ENCODE assay signal across 19 cellular contexts in the genomic region with DNA sequence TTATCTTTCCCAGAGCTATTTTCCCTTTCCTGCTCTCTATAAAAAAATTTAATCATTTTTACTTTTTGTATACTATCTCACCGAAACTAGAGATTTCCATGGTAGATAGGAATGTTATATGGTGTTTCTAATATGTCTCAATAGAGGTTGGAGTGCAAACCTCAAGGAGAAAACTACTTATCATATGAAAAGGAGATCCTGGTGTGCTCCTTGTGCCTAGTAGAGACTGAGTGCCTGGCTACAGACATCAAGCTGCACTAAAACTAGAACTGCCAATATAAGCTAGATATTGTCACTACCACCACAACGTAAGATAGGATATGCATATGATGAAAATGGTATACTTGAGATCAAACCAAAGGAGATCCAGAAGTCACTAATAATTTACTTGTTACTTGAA.
DNase-seq lines count a peak whose midpoint lies in the region; ATAC-seq, FAIRE-seq and TF ChIP-seq lines count a peak whose summit lies in the region.
"Had no signal": no experiment of that assay in that cellular context is flagged by ENCODE, and none has a peak within 500 bp of the region (broad histone marks: within the 10 kb centered on the region; RNA-seq: fewer than 3 reads in every experiment).

No MANE protein-coding gene starts in this region.

- H3K4me1 ChIP-seq in BLaER1 treated with 17β-estradiol and CSF1 and Interleukin-3, amounts not matched to agents 10 nM and 100 nM = peaks cover 0 to 16% (median 8%) of the 10 kb centered on the region in 10 experiments; a peak in 12 of 20 replicates
- H3K4me1 ChIP-seq in Loucy (ENCODE audit: insufficient read depth, low read length, poor library complexity, severe bottlenecking) (peaks cover 20% of the 10 kb centered on the region), K562 (replicated peaks in 1 of 2; ENCODE audit: control insufficient read depth in 2 of 2, insufficient read depth in 2 of 2, low read length in 2 of 2) (no peaks in the 10 kb centered on the region), Caco-2 (no peaks in the 10 kb centered on the region), lower lobe of right lung (no peaks in the 10 kb centered on the region)
- H3K4me1 ChIP-seq: Peyer's patch, SJCRH30 had no signal

- TF ChIP-seq POLR2A in K562 (conservative IDR thresholded peaks at IDR 0.05) = no peak

- 41% methylated on average over 2 of the region's 2 CpGs for WGBS in K562 (ENCODE audit: insufficient coverage, low coverage, missing lambda C conversion rate)

- H3K36me3 ChIP-seq in BLaER1 treated with 17β-estradiol and CSF1 and Interleukin-3, amounts not matched to agents 10 nM and 100 nM = no peaks in the 10 kb centered on the region
- H3K36me3 ChIP-seq in Loucy (ENCODE audit: insufficient read depth, low read length) (no peaks in the 10 kb centered on the region), K562 (ENCODE audit: control insufficient read depth, insufficient read depth, low read length) (no peaks in the 10 kb centered on the region), Caco-2 (ENCODE audit: control insufficient read depth, insufficient read depth, low read length) (no peaks in the 10 kb centered on the region), lower lobe of right lung (no peaks in the 10 kb centered on the region)
- H3K36me3 ChIP-seq: Peyer's patch, SJCRH30 had no signal

- no peak for TF ChIP-seq EP300 in K562 (IDR thresholded peaks at IDR 0.05; ENCODE audit: low read length)

- in situ Hi-C loops in K562 (cut with MboI) = no loop called here

- H3F3A ChIP-seq in Loucy (ENCODE audit: low read depth) = no peaks in the 10 kb centered on the region

- no peak overlapping the region for H3K4me3 ChIP-seq in BLaER1 treated with 17β-estradiol and CSF1 and Interleukin-3, amounts not matched to agents 10 nM and 100 nM
- H3K4me3 ChIP-seq in Loucy (ENCODE audit: low read length, poor library complexity, severe bottlenecking) = peak overlapping the region; percentile 14
- no peak overlapping the region for H3K4me3 ChIP-seq in K562
- H3K4me3 ChIP-seq in Caco-2 (ENCODE audit: low read depth, low read length) = no peak overlapping the region
- H3K4me3 ChIP-seq in lower lobe of right lung = no peak overlapping the region
- H3K4me3 ChIP-seq: Peyer's patch, SJCRH30 had no signal

- H3K27ac Mint-ChIP-seq in osteocyte (ENCODE audit: unreplicated experiment) = peak overlapping the region; percentile 83
- H3K27ac Mint-ChIP-seq in Calu3 (ENCODE audit: unreplicated experiment) = no peak overlapping the region
- no peak overlapping the region for H3K27ac Mint-ChIP-seq in Caco-2 (ENCODE audit: unreplicated experiment)
- H3K27ac Mint-ChIP-seq: CD4-positive, alpha-beta T cell had no signal

- DNase-seq in K562 (ENCODE audit: extremely low read depth in 1 of 4, low spot score in 3 of 4) = no peak
- no peak for DNase-seq in osteocyte (ENCODE audit: extremely low spot score, unreplicated experiment)
- DNase-seq in Calu3 = no peak
- DNase-seq in Caco-2 = no peak
- no peak for DNase-seq in lower lobe of right lung
- DNase-seq: CD4-positive, alpha-beta T cell; DMS153; NCI-H1092 treated with DMSO at 0.1 percent for 48 hours; NCI-H146; NCI-H2029; NCI-H2227 treated with DMSO at 0.1 percent for 48 hours; NCI-H774; NK-92 treated with Interleukin-12 subunit alpha and Interleukin-12 subunit beta, amount 100 ng/mL, for 24 hours; Peyer's patch; SJCRH30; T-helper 1 cell had no signal

- BruUV-seq in K562 (replicated peaks; lab: Mats Ljungman, UMichigan) (no TSS peak), Calu3 (replicated peaks; lab: Mats Ljungman, UMichigan) (no TSS peak), Caco-2 (replicated peaks; lab: Mats Ljungman, UMichigan) (no TSS peak)

- POLR2A ChIA-PET in K562 (lab: Yijun Ruan, JAX) = no interaction called here
- POLR2A ChIA-PET in Caco-2 (lab: Charles Lee) = no interaction called here

- no peaks in the 10 kb centered on the region for H3K27me3 ChIP-seq in BLaER1 treated with 17β-estradiol and CSF1 and Interleukin-3, amounts not matched to agents 10 nM and 100 nM
- H3K27me3 ChIP-seq in Loucy (ENCODE audit: insufficient read depth, low read length, poor library complexity, severe bottlenecking) = no peaks in the 10 kb centered on the region
- H3K27me3 ChIP-seq in K562 (ENCODE audit: control insufficient read depth in 2 of 2, insufficient read depth in 2 of 2, low read length in 2 of 2) = no peaks in the 10 kb centered on the region
- H3K27me3 ChIP-seq in Caco-2 (replicated peaks; ENCODE audit: control insufficient read depth, insufficient read depth, low read length) = no peaks in the 10 kb centered on the region
- H3K27me3 ChIP-seq in lower lobe of right lung (ENCODE audit: low read depth) = no peaks in the 10 kb centered on the region
- H3K27me3 ChIP-seq: Peyer's patch, SJCRH30 had no signal

- intact Hi-C loops in K562 (cut with micrococcal nuclease) (loop anchor here (5.0 kb wide), 1 partner anchor 222 kb away; no protein-coding TSS in a partner anchor), Calu3 (cut with micrococcal nuclease; ENCODE audit: unreplicated experiment) (no loop called here), Caco-2 (cut with micrococcal nuclease; ENCODE audit: unreplicated experiment) (no loop called here), lower lobe of right lung (cut with DNase I) (no loop called here)

- TF ChIP-seq RAD21 in K562 (CRISPR knock-in tag; conservative IDR thresholded peaks at IDR 0.05 in 1 of 2, IDR thresholded peaks at IDR 0.05 in 1 of 2) = no peak

- H2AFZ ChIP-seq in Loucy (ENCODE audit: low read length) = 0 out of 2 replicates have a peak overlapping the region, but pooled peaks have one; percentile 7
- H2AFZ ChIP-seq in K562 (ENCODE audit: low read depth, low read length) = peak overlapping the region; percentile 62

- H3K36me3 Mint-ChIP-seq in osteocyte (ENCODE audit: unreplicated experiment) (peaks cover 6% of the 10 kb centered on the region), Calu3 (ENCODE audit: insufficient read depth, unreplicated experiment) (no peaks in the 10 kb centered on the region), Caco-2 (ENCODE audit: insufficient read depth, unreplicated experiment) (no peaks in the 10 kb centered on the region)

- TF ChIP-seq CTCF in Loucy (conservative IDR thresholded peaks at IDR 0.05; ENCODE audit: low read length) = no peak
- TF ChIP-seq CTCF in K562 (IDR thresholded peaks at IDR 0.05 in 2 of 3, conservative IDR thresholded peaks at IDR 0.05 in 1 of 3; ENCODE audit: insufficient read depth in 2 of 3, low read depth in 1 of 3, low read length in 3 of 3) = no peak
- no peak for TF ChIP-seq CTCF in osteocyte (IDR thresholded peaks at IDR 0.05)
- no peak for TF ChIP-seq CTCF in Calu3 (IDR thresholded peaks at IDR 0.05; ENCODE audit: unreplicated experiment)
- no peak for TF ChIP-seq CTCF in Caco-2 (IDR thresholded peaks at IDR 0.05; ENCODE audit: insufficient read depth in 1 of 2, low read depth in 1 of 2, low read length in 1 of 2, severe bottlenecking in 1 of 2, unreplicated experiment in 1 of 2)
- TF ChIP-seq CTCF in lower lobe of right lung (IDR thresholded peaks at IDR 0.05) = no peak

- peak overlapping the region in 8 of 11 experiments; percentile 2 to 59 (median 42); a peak in 8 of 22 replicates for H3K4me2 ChIP-seq in BLaER1 treated with 17β-estradiol and CSF1 and Interleukin-3, amounts not matched to agents 10 nM and 100 nM
- H3K4me2 ChIP-seq in Loucy (ENCODE audit: low read depth, low read length, poor library complexity, severe bottlenecking) (peak overlapping the region; percentile 54), K562 (ENCODE audit: insufficient read depth, low read length) (no peak overlapping the region)

- H3K27me3 Mint-ChIP-seq in osteocyte (ENCODE audit: unreplicated experiment) (no peaks in the 10 kb centered on the region), Calu3 (ENCODE audit: unreplicated experiment) (no peaks in the 10 kb centered on the region), Caco-2 (ENCODE audit: insufficient read depth, unreplicated experiment) (no peaks in the 10 kb centered on the region)
- H3K27me3 Mint-ChIP-seq: CD4-positive, alpha-beta T cell had no signal

- peaks cover 14% of the 10 kb centered on the region for H3K4me1 Mint-ChIP-seq in osteocyte (ENCODE audit: unreplicated experiment)
- H3K4me1 Mint-ChIP-seq in Calu3 (ENCODE audit: low read depth, unreplicated experiment) = peaks cover 10% of the 10 kb centered on the region
- H3K4me1 Mint-ChIP-seq in Caco-2 (ENCODE audit: low read depth, unreplicated experiment) = no peaks in the 10 kb centered on the region

- peaks cover 0 to 15% (median 0%) of the 10 kb centered on the region in 11 experiments; a peak in 2 of 22 replicates for H3K9me3 ChIP-seq in BLaER1 treated with 17β-estradiol and CSF1 and Interleukin-3, amounts not matched to agents 10 nM and 100 nM (replicated peaks in 1 of 11)
- H3K9me3 ChIP-seq in Loucy (ENCODE audit: insufficient read depth, low read depth, low read length) (no peaks in the 10 kb centered on the region), K562 (replicated peaks; ENCODE audit: control insufficient read depth, insufficient read depth, low read depth, low read length) (no peaks in the 10 kb centered on the region; the same call in 1 of the 2 replicates), Caco-2 (no peaks in the 10 kb centered on the region), lower lobe of right lung (no peaks in the 10 kb centered on the region)
- H3K9me3 ChIP-seq: Peyer's patch, SJCRH30 had no signal

- CTCF ChIA-PET in K562 (lab: Yijun Ruan, JAX; ENCODE audit: low intra/inter-chr PET ratio) = no interaction called here
- CTCF ChIA-PET in Calu3 (lab: Charles Lee) = no interaction called here
- CTCF ChIA-PET in Caco-2 (lab: Charles Lee) = no interaction called here

- H3K79me2 ChIP-seq in Loucy (ENCODE audit: insufficient read depth, low read length) (no peaks in the 10 kb centered on the region), K562 (ENCODE audit: control insufficient read depth, insufficient read depth, low read length) (no peaks in the 10 kb centered on the region)

- no peak for FAIRE-seq in K562 (lab: Jason Lieb, UNC)
- FAIRE-seq: A204.1 had no signal

- ATAC-seq in K562 (no peak), lower lobe of right lung (no peak)

- H3K27ac ChIP-seq in BLaER1 treated with 17β-estradiol and CSF1 and Interleukin-3, amounts not matched to agents 10 nM and 100 nM = peak overlapping the region in 4 of 11 experiments; percentile 6 to 63 (median 38); a peak in 3 of 22 replicates
- H3K27ac ChIP-seq in K562 (ENCODE audit: extremely low read depth, low read depth, low read length) (no peak overlapping the region; the same call in 2 of the 3 replicates), lower lobe of right lung (no peak overlapping the region)
- H3K27ac ChIP-seq: Peyer's patch, SJCRH30 had no signal

- no peaks in the 10 kb centered on the region for H3K9me2 ChIP-seq in Loucy (replicated peaks; ENCODE audit: low read depth, low read length)

- H4K20me1 ChIP-seq in BLaER1 treated with 17β-estradiol and CSF1 and Interleukin-3, amounts not matched to agents 10 nM and 100 nM = no peaks in the 10 kb centered on the region
- H4K20me1 ChIP-seq in Loucy (ENCODE audit: insufficient read depth, low read length, poor library complexity, severe bottlenecking) = no peaks in the 10 kb centered on the region
- H4K20me1 ChIP-seq in K562 (replicated peaks; ENCODE audit: control insufficient read depth, insufficient read depth, low read length) = no peaks in the 10 kb centered on the region

- H3K9ac ChIP-seq in BLaER1 treated with 17β-estradiol and CSF1 and Interleukin-3, amounts not matched to agents 10 nM and 100 nM = no peak overlapping the region
- no peak overlapping the region for H3K9ac ChIP-seq in Loucy (ENCODE audit: low read depth, low read length, poor library complexity, severe bottlenecking)
- no peak overlapping the region for H3K9ac ChIP-seq in K562 (ENCODE audit: insufficient read depth in 1 of 2, low read depth in 2 of 2, low read length in 2 of 2)

- H3K9me3 Mint-ChIP-seq in osteocyte (ENCODE audit: unreplicated experiment) (peaks cover 28% of the 10 kb centered on the region), Calu3 (ENCODE audit: low read depth, unreplicated experiment) (peaks cover 9% of the 10 kb centered on the region), Caco-2 (ENCODE audit: unreplicated experiment) (no peaks in the 10 kb centered on the region)

- no peaks in the 10 kb centered on the region for H3K9me1 ChIP-seq in K562 (ENCODE audit: control insufficient read depth, insufficient read depth, low read length)

- H3K4me3 Mint-ChIP-seq in osteocyte (ENCODE audit: unreplicated experiment) (no peak overlapping the region), Calu3 (ENCODE audit: low read depth, unreplicated experiment) (no peak overlapping the region), Caco-2 (ENCODE audit: unreplicated experiment) (no peak overlapping the region)
- H3K4me3 Mint-ChIP-seq: CD4-positive, alpha-beta T cell had no signal
